In the genomic region with DNA sequence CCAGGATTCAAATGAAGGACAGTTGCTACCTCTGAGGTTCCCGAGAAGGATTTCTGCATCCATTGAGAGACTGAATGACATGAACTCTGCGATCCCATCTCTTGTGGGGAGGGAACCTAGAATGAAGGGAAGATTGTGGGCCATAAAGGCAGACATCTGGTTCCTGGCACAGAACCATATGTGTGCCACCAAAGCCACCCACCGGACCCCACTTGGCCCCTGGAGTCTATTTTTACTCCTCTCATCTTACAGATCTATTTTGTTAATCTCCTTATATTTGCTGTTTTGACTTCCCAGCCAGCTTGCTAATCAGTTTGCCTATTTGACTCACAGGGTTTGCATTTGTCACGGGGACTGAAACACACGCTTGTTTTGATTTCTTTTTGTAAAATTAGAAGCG, we compare ENCODE assay signal across 20 cellular contexts. TPM values are rescaled to one million over a fixed set of nuclear protein-coding genes. Genes with fewer than 3 reads are reported as not detected.
DNase-seq lines count a peak whose midpoint lies in the region; ATAC-seq, FAIRE-seq and TF ChIP-seq lines count a peak whose summit lies in the region.
"Had no signal": no experiment of that assay in that cellular context is flagged by ENCODE, and none has a peak within 500 bp of the region (broad histone marks: within the 10 kb centered on the region; RNA-seq: fewer than 3 reads in every experiment).

No MANE protein-coding gene starts in this region.

- H3K79me2 ChIP-seq in astrocyte (ENCODE audit: insufficient read depth, low read length), result no peaks in the 10 kb centered on the region

- H3K4me3 Mint-ChIP-seq in astrocyte (ENCODE audit: unreplicated experiment) (no peak overlapping the region), MCF 10A (ENCODE audit: unreplicated experiment) (no peak overlapping the region)
- H3K4me3 Mint-ChIP-seq: CD8-positive, alpha-beta memory T cell; GM23338 had no signal

- no peak for ATAC-seq in HG03135 (IDR thresholded peaks at IDR 0.05; ENCODE audit: unreplicated experiment)
- ATAC-seq: GM12878, GM23338, PC-3 had no signal

- DNase-seq in NCI-H2171 treated with DMSO at 0.1 percent for 48 hours (lab: John Stamatoyannopoulos, UW), result peak; percentile 41
- no peak for DNase-seq in NCI-H2171 (lab: John Stamatoyannopoulos, UW)
- peak; percentile 50 for DNase-seq in NCI-H82 treated with DMSO at 0.1 percent for 48 hours (lab: John Stamatoyannopoulos, UW; ENCODE audit: unreplicated experiment)
- no peak for DNase-seq in astrocyte (ENCODE audit: low read depth)
- peak; percentile 65 for DNase-seq in retinal pigment epithelial cell (ENCODE audit: low read depth)
- no peak for DNase-seq in cerebellar cortex (ENCODE audit: low spot score)
- no peak for DNase-seq in MCF 10A (ENCODE audit: unreplicated experiment)
- DNase-seq: CD8-positive, alpha-beta memory T cell; DND-41; GDM1; KBM-7; NCI-H1048; NCI-H1436 treated with DMSO at 0.1 percent for 48 hours; NCI-H2029 treated with DMSO at 0.1 percent for 48 hours; NCI-H526; PC-3 had no signal

- TF ChIP-seq CTCF in astrocyte (IDR thresholded peaks at IDR 0.05; ENCODE audit: insufficient read depth, low read depth, low read length), result no peak
- TF ChIP-seq CTCF in retinal pigment epithelial cell (conservative IDR thresholded peaks at IDR 0.05; ENCODE audit: low read depth, low read length), result no peak
- TF ChIP-seq CTCF in MCF 10A (IDR thresholded peaks at IDR 0.05; ENCODE audit: unreplicated experiment), result no peak

- H3K4me1 ChIP-seq in astrocyte (ENCODE audit: insufficient read depth, low read length), result peaks cover 9% of the 10 kb centered on the region

- FAIRE-seq in astrocyte (lab: Jason Lieb, UNC), result peak; percentile 17
- FAIRE-seq: GM12878 had no signal

- H3K9ac ChIP-seq in astrocyte (ENCODE audit: low read length), result no peak overlapping the region

- CTCF ChIA-PET in MCF 10A (lab: Yijun Ruan, JAX), result interaction anchor here (1.4 kb wide), 1 partner anchor 9 kb away, joined by 3 read pairs; no protein-coding TSS in a partner anchor

- no peak overlapping the region for H3K4me3 ChIP-seq in astrocyte (ENCODE audit: insufficient read depth, low read depth, low read length)
- no peak overlapping the region for H3K4me3 ChIP-seq in retinal pigment epithelial cell (ENCODE audit: low read length)
- H3K4me3 ChIP-seq: GM12878, GM23338 had no signal

- H3K9me3 Mint-ChIP-seq in astrocyte (ENCODE audit: unreplicated experiment), result peaks cover 6% of the 10 kb centered on the region
- H3K9me3 Mint-ChIP-seq in MCF 10A (ENCODE audit: unreplicated experiment), result no peaks in the 10 kb centered on the region

- H4K20me1 ChIP-seq in astrocyte (ENCODE audit: insufficient read depth, low read length), result no peaks in the 10 kb centered on the region

- peak overlapping the region; percentile 30 for H3K4me2 ChIP-seq in astrocyte (ENCODE audit: low read length)
- H3K4me2 ChIP-seq: GM23338 had no signal

- peaks cover 29% of the 10 kb centered on the region for H3K27me3 ChIP-seq in astrocyte (ENCODE audit: insufficient read depth, low read length)

- no peaks in the 10 kb centered on the region for H3K36me3 ChIP-seq in astrocyte (ENCODE audit: insufficient read depth, low read length)

- H3K27ac Mint-ChIP-seq in astrocyte (ENCODE audit: unreplicated experiment) (no peak overlapping the region), MCF 10A (ENCODE audit: low read depth, unreplicated experiment) (no peak overlapping the region)
- H3K27ac Mint-ChIP-seq: CD8-positive, alpha-beta memory T cell; GM23338 had no signal

- no peak overlapping the region for H3K27ac ChIP-seq in astrocyte (ENCODE audit: low read depth, low read length)
- H3K27ac ChIP-seq: 22Rv1 had no signal

- POLR2A ChIA-PET in MCF 10A (lab: Yijun Ruan, JAX), result interaction anchor here (0.5 kb wide), 2 partner anchors 39 to 324 kb away, joined by 3 read pairs; no protein-coding TSS in a partner anchor

- intact Hi-C loops in MCF 10A (cut with micrococcal nuclease), result no loop called here

- peaks cover 40% of the 10 kb centered on the region for H3K27me3 Mint-ChIP-seq in astrocyte (ENCODE audit: low read depth, unreplicated experiment)
- H3K27me3 Mint-ChIP-seq in MCF 10A (ENCODE audit: insufficient read depth, unreplicated experiment), result no peaks in the 10 kb centered on the region

- H3K36me3 Mint-ChIP-seq in astrocyte (ENCODE audit: low read depth, unreplicated experiment) (peaks cover 3% of the 10 kb centered on the region), MCF 10A (ENCODE audit: insufficient read depth, unreplicated experiment) (peaks cover 6% of the 10 kb centered on the region)
- H3K36me3 Mint-ChIP-seq: CD8-positive, alpha-beta memory T cell had no signal

- no TSS peak for BruUV-seq in MCF 10A (replicated peaks; lab: Mats Ljungman, UMichigan)

- H3K4me1 Mint-ChIP-seq in astrocyte (ENCODE audit: low read depth, unreplicated experiment) (no peaks in the 10 kb centered on the region), MCF 10A (ENCODE audit: insufficient read depth, unreplicated experiment) (no peaks in the 10 kb centered on the region)

- H2AFZ ChIP-seq in astrocyte (ENCODE audit: low read depth, low read length), result no peak overlapping the region
- H2AFZ ChIP-seq: GM23338 had no signal

- no peaks in the 10 kb centered on the region for H3K9me3 ChIP-seq in astrocyte (ENCODE audit: insufficient read depth, low read depth, low read length)

RNA-seq across cellular contexts. Expression of gene SOD3, which starts 7.3 kb away (rescaled TPM):
- total RNA-seq in astrocyte (8.6 and 12.0 TPM in 2 replicates), MCF 10A (2022) (not detected in 2 replicates)
- total RNA-seq: CD8-positive, alpha-beta memory T cell; GM12878 had no signal

Comparison
In these comparisons a context has a peak if more than half of its experiments do, and no peak if none do; other contexts are left out.
1. DNase-seq: peak in NCI-H2171 treated with DMSO at 0.1 percent for 48 hours (single experiment), NCI-H82 treated with DMSO at 0.1 percent for 48 hours (single experiment) and retinal pigment epithelial cell (single experiment); none in NCI-H2171 (single experiment), astrocyte (single experiment), cerebellar cortex (single experiment) and MCF 10A (single experiment).